ENCODE assay signal across 14 cellular contexts in genomic region chr17:3959921-3960601, GRCh38. TPM values are rescaled to one million over a fixed set of nuclear protein-coding genes. Genes with fewer than 3 reads are reported as not detected.
DNase-seq lines count a peak whose midpoint lies in the region; ATAC-seq and TF ChIP-seq lines count a peak whose summit lies in the region.
"Had no signal": no experiment of that assay in that cellular context is flagged by ENCODE, and none has a peak within 500 bp of the region (broad histone marks: within the 10 kb centered on the region; RNA-seq: fewer than 3 reads in every experiment).

No MANE protein-coding gene starts in this region.

- peaks cover 0 to 5% of the 10 kb centered on the region in 2 donors for H3K36me3 Mint-ChIP-seq in activated naive CD4-positive, alpha-beta T cell treated with anti-CD3 and anti-CD28 coated beads, Interleukin-2, amount 50 U/mL, for 72 hours
- H3K36me3 Mint-ChIP-seq in effector memory CD8-positive, alpha-beta T cell (ENCODE audit: insufficient read depth) = peaks cover 39% of the 10 kb centered on the region
- peaks cover 11 to 16% of the 10 kb centered on the region in 2 donors for H3K36me3 Mint-ChIP-seq in stimulated activated naive B cell treated with anti-CD40 and anti-IgM and Interleukin-4, amounts not matched to agents 10 μg/mL and 1 μg/mL and 100 μg/mL, for 72 hours

- H3K4me1 ChIP-seq in OCI-LY7 (ENCODE audit: insufficient read depth, low read length, poor library complexity, severe bottlenecking) = peaks cover 57% of the 10 kb centered on the region

- peak overlapping the region; percentile 90 to 94 for H3K4me3 Mint-ChIP-seq in effector memory CD8-positive, alpha-beta T cell
- H3K4me3 Mint-ChIP-seq in stimulated activated naive B cell treated with anti-CD40 and anti-IgM and Interleukin-4, amounts not matched to agents 10 μg/mL and 1 μg/mL and 100 μg/mL, for 72 hours = peak overlapping the region; percentile 82 to 85
- H3K4me3 Mint-ChIP-seq: endodermal cell had no signal

- no peak for TF ChIP-seq CTCF in OCI-LY7 (conservative IDR thresholded peaks at IDR 0.05; ENCODE audit: low read length)

- H3K79me2 ChIP-seq in OCI-LY7 (ENCODE audit: insufficient read depth, low read depth, low read length) = peaks cover 81% of the 10 kb centered on the region

- H3K9me3 Mint-ChIP-seq in activated naive CD4-positive, alpha-beta T cell treated with anti-CD3 and anti-CD28 coated beads, Interleukin-2, amount 50 U/mL, for 72 hours = no peaks in the 10 kb centered on the region
- no peaks in the 10 kb centered on the region for H3K9me3 Mint-ChIP-seq in effector memory CD8-positive, alpha-beta T cell
- no peaks in the 10 kb centered on the region for H3K9me3 Mint-ChIP-seq in stimulated activated naive B cell treated with anti-CD40 and anti-IgM and Interleukin-4, amounts not matched to agents 10 μg/mL and 1 μg/mL and 100 μg/mL, for 72 hours
- H3K9me3 Mint-ChIP-seq: endodermal cell had no signal

- intact Hi-C loops in OCI-LY7 (cut with micrococcal nuclease; ENCODE audit: unreplicated experiment) = loop anchor here (5.0 kb wide), 2 partner anchors 407 to 437 kb away; partner anchors contain the start of gene UBE2G1

- BruUV-seq in OCI-LY7 (replicated peaks; lab: Mats Ljungman, UMichigan) = no TSS peak

- no peak for DNase-seq in activated naive CD4-positive, alpha-beta T cell treated with anti-CD3 and anti-CD28 coated beads, Interleukin-2, amount 50 U/mL, for 72 hours (ENCODE audit: low spot score in 2 of 2)
- no peak for DNase-seq in activated naive CD4-positive, alpha-beta T cell (lab: John Stamatoyannopoulos, UW)
- DNase-seq in OCI-LY7 (ENCODE audit: low spot score) = no peak
- DNase-seq in effector memory CD8-positive, alpha-beta T cell = no peak
- no peak for DNase-seq in stimulated activated naive B cell treated with anti-CD40 and anti-IgM and Interleukin-4, amounts not matched to agents 10 μg/mL and 1 μg/mL and 100 μg/mL, for 72 hours
- DNase-seq in NCI-H1930 (lab: John Stamatoyannopoulos, UW) = no peak
- DNase-seq in HEK293T (ENCODE audit: extremely low spot score) = no peak
- DNase-seq in putamen (ENCODE audit: low spot score) = no peak
- DNase-seq: activated CD4-positive, alpha-beta T cell treated with anti-CD3 and anti-CD28 coated beads for 4 hours; stimulated activated naive CD4-positive, alpha-beta T cell had no signal

- POLR2A ChIA-PET in OCI-LY7 (lab: Charles Lee) = interaction anchor here (0.5 kb wide), 1 partner anchor 34 kb away, joined by 3 read pairs; no protein-coding TSS in a partner anchor
- POLR2A ChIA-PET in HEK293T (lab: Yijun Ruan, JAX) = interaction anchor here (0.6 to 0.9 kb wide), 2 partner anchors 12 to 290 kb away, joined by 3 read pairs; no protein-coding TSS in a partner anchor

- H3K9me3 ChIP-seq in OCI-LY7 (ENCODE audit: low read length) = no peaks in the 10 kb centered on the region
- H3K9me3 ChIP-seq: heart left ventricle, SJSA1 had no signal

- ATAC-seq in activated naive CD4-positive, alpha-beta T cell treated with anti-CD3 and anti-CD28 coated beads, Interleukin-2, amount 50 U/mL, for 72 hours = no peak
- no peak for ATAC-seq in effector memory CD8-positive, alpha-beta T cell (replicated peaks)
- no peak for ATAC-seq in stimulated activated naive B cell treated with anti-CD40 and anti-IgM and Interleukin-4, amounts not matched to agents 10 μg/mL and 1 μg/mL and 100 μg/mL, for 72 hours (replicated peaks)

- peaks cover 63 to 70% of the 10 kb centered on the region in 2 donors for H3K4me1 Mint-ChIP-seq in effector memory CD8-positive, alpha-beta T cell (ENCODE audit: low read depth in 2 of 2)
- peaks cover 66 to 88% of the 10 kb centered on the region in 2 donors for H3K4me1 Mint-ChIP-seq in stimulated activated naive B cell treated with anti-CD40 and anti-IgM and Interleukin-4, amounts not matched to agents 10 μg/mL and 1 μg/mL and 100 μg/mL, for 72 hours

- peaks cover 36% of the 10 kb centered on the region for H4K20me1 ChIP-seq in OCI-LY7 (ENCODE audit: insufficient read depth, low read length)

- H3K27me3 Mint-ChIP-seq in effector memory CD8-positive, alpha-beta T cell = no peaks in the 10 kb centered on the region
- H3K27me3 Mint-ChIP-seq in stimulated activated naive B cell treated with anti-CD40 and anti-IgM and Interleukin-4, amounts not matched to agents 10 μg/mL and 1 μg/mL and 100 μg/mL, for 72 hours = no peaks in the 10 kb centered on the region

- H3K9me2 ChIP-seq in OCI-LY7 (ENCODE audit: insufficient read depth, low read length) = no peaks in the 10 kb centered on the region

- H3K27ac ChIP-seq in OCI-LY7 (ENCODE audit: low read depth, low read length, poor library complexity, severe bottlenecking) = peak overlapping the region; percentile 94
- H3K27ac ChIP-seq: heart left ventricle, SJSA1 had no signal

- H3K4me2 ChIP-seq in OCI-LY7 (ENCODE audit: low read length) = peak overlapping the region; percentile 97

- peak overlapping the region; percentile 56 to 83 for H3K27ac Mint-ChIP-seq in activated naive CD4-positive, alpha-beta T cell treated with anti-CD3 and anti-CD28 coated beads, Interleukin-2, amount 50 U/mL, for 72 hours
- H3K27ac Mint-ChIP-seq in effector memory CD8-positive, alpha-beta T cell = peak overlapping the region; percentile 92 to 93
- H3K27ac Mint-ChIP-seq in stimulated activated naive B cell treated with anti-CD40 and anti-IgM and Interleukin-4, amounts not matched to agents 10 μg/mL and 1 μg/mL and 100 μg/mL, for 72 hours = peak overlapping the region; percentile 87
- H3K27ac Mint-ChIP-seq: endodermal cell had no signal

- H3K4me3 ChIP-seq in OCI-LY7 (ENCODE audit: low read depth, low read length, poor library complexity, severe bottlenecking) = peak overlapping the region; percentile 87
- H3K4me3 ChIP-seq: lung, SJSA1 had no signal

- H2AFZ ChIP-seq in OCI-LY7 (ENCODE audit: low read length) = no peak overlapping the region

- peaks cover 69% of the 10 kb centered on the region for H3K36me3 ChIP-seq in OCI-LY7 (ENCODE audit: insufficient read depth, low read length)
- H3K36me3 ChIP-seq: heart left ventricle, SJSA1 had no signal

- CTCF ChIA-PET in OCI-LY7 (lab: Charles Lee; ENCODE audit: unreplicated experiment) (interaction anchor here (1.2 kb wide), 1 partner anchor 47 kb away, joined by 4 read pairs; no protein-coding TSS in a partner anchor), HEK293T (lab: Yijun Ruan, JAX) (no interaction called here)

TF ChIP-seq in HEK293T, 16 proteins besides CTCF, POLR2A, EP300 and RAD21:
- TF ChIP-seq NFRKB (IDR thresholded peaks at IDR 0.05) = no peak
- no peak for TF ChIP-seq ZNF384 (IDR thresholded peaks at IDR 0.05)
- TF ChIP-seq ARNT (IDR thresholded peaks at IDR 0.05) = no peak
- TF ChIP-seq, protein P1, sequence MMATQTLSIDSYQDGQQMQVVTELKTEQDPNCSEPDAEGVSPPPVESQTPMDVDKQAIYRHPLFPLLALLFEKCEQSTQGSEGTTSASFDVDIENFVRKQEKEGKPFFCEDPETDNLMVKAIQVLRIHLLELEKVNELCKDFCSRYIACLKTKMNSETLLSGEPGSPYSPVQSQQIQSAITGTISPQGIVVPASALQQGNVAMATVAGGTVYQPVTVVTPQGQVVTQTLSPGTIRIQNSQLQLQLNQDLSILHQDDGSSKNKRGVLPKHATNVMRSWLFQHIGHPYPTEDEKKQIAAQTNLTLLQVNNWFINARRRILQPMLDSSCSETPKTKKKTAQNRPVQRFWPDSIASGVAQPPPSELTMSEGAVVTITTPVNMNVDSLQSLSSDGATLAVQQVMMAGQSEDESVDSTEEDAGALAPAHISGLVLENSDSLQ (IDR thresholded peaks at IDR 0.05) = no peak
- no peak for TF ChIP-seq TARDBP (IDR thresholded peaks at IDR 0.05)
- TF ChIP-seq L3MBTL2 (conservative IDR thresholded peaks at IDR 0.05) = no peak
- no peak for TF ChIP-seq FOXA1 (IDR thresholded peaks at IDR 0.05)
- TF ChIP-seq CTBP1 (IDR thresholded peaks at IDR 0.05; ENCODE audit: borderline replicate concordance) = no peak
- no peak for TF ChIP-seq FOXK2 (IDR thresholded peaks at IDR 0.05)
- TF ChIP-seq LEF1 (IDR thresholded peaks at IDR 0.05; ENCODE audit: borderline replicate concordance) = no peak
- no peak for TF ChIP-seq FOXM1 (IDR thresholded peaks at IDR 0.05; ENCODE audit: borderline replicate concordance)
- TF ChIP-seq ELF4 (IDR thresholded peaks at IDR 0.05) = no peak

RNA-seq across cellular contexts. Expression of gene ATP2A3, which starts 4.2 kb away (rescaled TPM):
- 100 to 1,000 TPM in 1 of 2 donors, 10 to 100 TPM in 1; 83.0 to 110 TPM for total RNA-seq in activated naive CD4-positive, alpha-beta T cell treated with anti-CD3 and anti-CD28 coated beads, Interleukin-2, amount 50 U/mL, for 72 hours
- 84.0 and 108 TPM in 2 replicates for total RNA-seq in OCI-LY7 (2014; rRNA removed; shearing (Covaris generic))
- total RNA-seq in OCI-LY7 (2022) = 322 and 353 TPM in 2 replicates

RNA-seq across cellular contexts. Expression of gene P2RX1, which starts 43.8 kb away (rescaled TPM):
- total RNA-seq in activated naive CD4-positive, alpha-beta T cell treated with anti-CD3 and anti-CD28 coated beads, Interleukin-2, amount 50 U/mL, for 72 hours = 1 to 10 TPM in 1 of 2 donors, under 1 TPM in 1; 0.14 to 1.5 TPM
- 0.41 and 0.69 TPM in 2 replicates for total RNA-seq in OCI-LY7 (2014; rRNA removed; shearing (Covaris generic))
- total RNA-seq in OCI-LY7 (2022) = 3.3 and 4.5 TPM in 2 replicates
- total RNA-seq: endodermal cell had no signal
